In genomic region chr1:20660363-20661234, GRCh38 we compare ENCODE assay signal across 8 cellular contexts. TPM values are rescaled to one million over a fixed set of nuclear protein-coding genes. Genes with fewer than 3 reads are reported as not detected.
DNase-seq lines count a peak whose midpoint lies in the region; ATAC-seq and TF ChIP-seq lines count a peak whose summit lies in the region.

No MANE protein-coding gene starts in this region.

- peak overlapping the region; percentile 1; the same call in 1 of the 2 replicates for H3K27ac ChIP-seq in SJCRH30
- no peak overlapping the region for H3K27ac ChIP-seq in endodermal cell (ENCODE audit: low read depth, low read length)

- ATAC-seq in GM21423 (IDR thresholded peaks at IDR 0.05; ENCODE audit: unreplicated experiment), result peak; percentile 8

- peak overlapping the region; percentile 70 for H3K4me3 ChIP-seq in SJCRH30
- H3K4me3 ChIP-seq in endodermal cell (ENCODE audit: low read length), result peak overlapping the region; percentile 97
- H3K4me3 ChIP-seq in neuron (ENCODE audit: low read length), result peak overlapping the region; percentile 87

- peaks cover 37% of the 10 kb centered on the region for H3K36me3 Mint-ChIP-seq in endodermal cell (ENCODE audit: low read depth)

- peak overlapping the region; percentile 59 for H3K9ac ChIP-seq in endodermal cell (ENCODE audit: extremely low read depth, low read length, poor library complexity, severe bottlenecking)

- H3K27me3 Mint-ChIP-seq in endodermal cell (ENCODE audit: insufficient read depth), result no peaks in the 10 kb centered on the region

- no peak overlapping the region for H2AFZ ChIP-seq in neuron (ENCODE audit: low read depth, low read length)

- no peaks in the 10 kb centered on the region for H3K9me3 ChIP-seq in SJCRH30 (replicated peaks)
- no peaks in the 10 kb centered on the region for H3K9me3 ChIP-seq in endodermal cell (ENCODE audit: control insufficient read depth, low read length)
- H3K9me3 ChIP-seq in neuron (ENCODE audit: low read length), result no peaks in the 10 kb centered on the region

- in situ Hi-C loops in ACHN (cut with HindIII; ENCODE audit: low pct_ligation_motif_present, low pct_unique_long_range_greater_than_20kb, low sequenced_read_pairs), result no loop called here
- in situ Hi-C loops in GM13976 (cut with MboI; ENCODE audit: low sequenced_read_pairs, unreplicated experiment), result no loop called here

- no peaks in the 10 kb centered on the region for H3K9me3 Mint-ChIP-seq in endodermal cell

- H3K36me3 ChIP-seq in SJCRH30 (peaks cover 20% of the 10 kb centered on the region), endodermal cell (ENCODE audit: control insufficient read depth, insufficient read depth, low read length) (peaks cover 38% of the 10 kb centered on the region), neuron (ENCODE audit: insufficient read depth, low read length) (peaks cover 38% of the 10 kb centered on the region)

- no peak for TF ChIP-seq CTCF in endodermal cell (conservative IDR thresholded peaks at IDR 0.05)
- TF ChIP-seq CTCF in GM13976 (IDR thresholded peaks at IDR 0.05; ENCODE audit: borderline replicate concordance, control extremely low read depth, extremely low read depth, insufficient read depth, missing control alignments), result no peak

- H3K4me3 Mint-ChIP-seq in endodermal cell, result peak overlapping the region; percentile 99

- H3K4me1 ChIP-seq in SJCRH30 (peaks cover 11% of the 10 kb centered on the region; the same call in 1 of the 2 replicates), endodermal cell (ENCODE audit: control insufficient read depth, insufficient read depth, low read length) (no peaks in the 10 kb centered on the region), neuron (ENCODE audit: insufficient read depth, low read length) (peaks cover 21% of the 10 kb centered on the region)

- peaks cover 24% of the 10 kb centered on the region for H3K4me1 Mint-ChIP-seq in endodermal cell

- DNase-seq in ACHN (peak; percentile 12), SJCRH30 (no peak), endodermal cell (no peak), GM19240 (ENCODE audit: insufficient read length, low spot score) (no peak), NK-92 (lab: John Stamatoyannopoulos, UW; ENCODE audit: unreplicated experiment) (no peak), GM13976 (ENCODE audit: low spot score) (no peak)

- peak overlapping the region; percentile 96 for H3K27ac Mint-ChIP-seq in endodermal cell

- WGBS in endodermal cell (ENCODE audit: insufficient coverage in 1 of 2, insufficient read length in 1 of 2), 2 experiments, result 1 to 4% methylated on average over 11 to 28 of the region's 28 CpGs

- H3K27me3 ChIP-seq in SJCRH30 (no peaks in the 10 kb centered on the region), endodermal cell (ENCODE audit: control insufficient read depth, insufficient read depth, low read length, poor library complexity, severe bottlenecking) (no peaks in the 10 kb centered on the region), neuron (ENCODE audit: insufficient read depth, low read length) (no peaks in the 10 kb centered on the region)

RNA-seq across cellular contexts. Expression of gene DDOST, which starts 0.6 kb away (rescaled TPM):
- 267 and 269 TPM in 2 replicates for total RNA-seq in SJCRH30 (2014; rRNA removed; shearing (Covaris generic))
- total RNA-seq in endodermal cell, result 100 to 1,000 TPM; 252 to 280 TPM
- 170 TPM for polyA plus RNA-seq in endodermal cell (2013, experiment 1 of 2)
- polyA plus RNA-seq in endodermal cell (2013, experiment 2 of 2), result 153 TPM

RNA-seq across cellular contexts. Expression of gene PINK1, which starts 27.3 kb away (rescaled TPM):
- total RNA-seq in SJCRH30 (2014; rRNA removed; shearing (Covaris generic)), result 14.8 and 17.4 TPM in 2 replicates
- 10 to 100 TPM; 26.3 to 27.7 TPM for total RNA-seq in endodermal cell
- polyA plus RNA-seq in endodermal cell (2013, experiment 1 of 2), result 20.5 TPM
- polyA plus RNA-seq in endodermal cell (2013, experiment 2 of 2), result 20.2 TPM

RNA-seq across cellular contexts. Expression of gene KIF17, which starts 57.2 kb away (rescaled TPM):
- total RNA-seq in SJCRH30 (2014; rRNA removed; shearing (Covaris generic)), result 0.06 and 0.10 TPM in 2 replicates
- total RNA-seq in endodermal cell, result 1 to 10 TPM; 4.2 to 8.0 TPM
- 7.4 TPM for polyA plus RNA-seq in endodermal cell (2013, experiment 1 of 2)
- polyA plus RNA-seq in endodermal cell (2013, experiment 2 of 2), result 5.7 TPM
